ENCODE assay signal across 1 cellular context in the genomic region with DNA sequence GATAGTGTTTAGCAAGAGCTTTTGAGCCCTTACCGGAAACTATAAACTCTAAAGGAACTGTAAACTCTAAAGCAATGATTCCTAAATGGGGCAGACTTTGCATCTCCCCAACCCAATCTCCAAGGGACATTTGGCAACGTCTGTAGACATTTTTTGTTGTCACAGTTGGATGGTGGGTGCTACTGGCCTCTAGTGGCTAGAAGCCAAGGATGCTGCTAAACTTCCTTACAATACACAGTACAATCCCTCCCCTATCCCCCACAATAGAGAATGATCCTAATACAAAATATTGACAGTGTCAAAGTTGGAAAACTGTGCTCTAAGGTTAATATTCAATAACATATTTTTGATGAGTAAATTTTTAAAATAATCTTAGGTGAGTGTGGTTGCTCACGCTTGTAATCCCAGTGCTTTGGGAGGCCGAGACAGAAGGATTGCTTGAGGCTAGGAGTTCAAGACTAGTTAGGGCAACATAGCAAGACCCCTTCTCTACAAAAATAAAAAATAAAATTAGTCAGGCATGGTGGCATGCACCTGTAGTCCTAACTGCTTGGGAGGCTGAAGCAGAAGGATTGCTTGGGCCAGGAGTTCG.
TF ChIP-seq lines count a peak whose summit lies in the region.

No MANE protein-coding gene starts in this region.

TF ChIP-seq in HepG2, 621 proteins besides CTCF, POLR2A, EP300 and RAD21 (continued from another document):
- no peak for TF ChIP-seq ZMYM2 (CRISPR knock-in tag; IDR thresholded peaks at IDR 0.05)
- TF ChIP-seq ZNF512 (CRISPR knock-in tag; IDR thresholded peaks at IDR 0.05), result no peak
- 0 out of 2 replicates have a peak, but pooled peaks have one; percentile 22 for TF ChIP-seq ARID5B (CRISPR knock-in tag; IDR thresholded peaks at IDR 0.05)
- no peak for TF ChIP-seq ATF2 (CRISPR knock-in tag; IDR thresholded peaks at IDR 0.05)
TF ChIP-seq in HepG2: peak in this region for 17.
